ENCODE assay signal across 1 cellular context in the genomic region with DNA sequence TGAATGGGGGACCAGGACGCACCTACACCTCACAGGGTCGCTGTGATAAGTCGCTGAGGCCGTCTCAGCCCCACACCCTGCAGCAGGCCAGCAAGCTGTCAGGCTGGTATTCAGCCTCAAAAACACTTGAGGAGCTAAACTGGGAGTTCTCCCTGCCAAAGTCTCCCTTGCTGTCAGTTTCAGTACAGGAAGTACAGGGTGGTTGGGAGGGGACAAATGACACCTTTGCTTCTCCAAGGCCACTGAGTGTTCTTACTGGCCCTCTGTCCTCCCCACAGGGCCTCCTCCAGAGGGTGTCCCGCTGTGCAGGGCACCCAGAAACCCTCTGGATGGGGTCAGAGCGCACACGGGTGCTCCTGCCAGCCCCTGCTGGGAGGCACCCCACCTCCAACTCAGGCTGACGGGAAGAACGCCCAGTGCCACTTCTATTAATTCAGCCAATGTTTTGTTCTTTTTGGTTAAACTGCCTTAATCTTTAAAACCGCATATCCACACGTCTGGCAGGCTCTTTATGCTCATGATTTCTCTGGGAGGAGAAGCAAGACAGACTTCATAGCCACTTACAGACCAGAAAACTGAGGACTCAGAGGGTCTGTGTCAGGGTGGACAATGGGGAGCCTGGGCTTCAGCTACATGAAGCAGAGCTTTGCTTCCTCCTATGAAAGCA.
TF ChIP-seq lines count a peak whose summit lies in the region.

No MANE protein-coding gene starts in this region.

TF ChIP-seq in H1, 55 proteins besides CTCF, POLR2A, EP300 and RAD21 (continued from another document):
- no peak for TF ChIP-seq TBP (IDR thresholded peaks at IDR 0.05; ENCODE audit: low read depth, low read length)
- no peak for TF ChIP-seq CHD1 (IDR thresholded peaks at IDR 0.05; ENCODE audit: low read depth, low read length)
- no peak for TF ChIP-seq TAF7 (optimal IDR thresholded peaks at IDR 0.05; ENCODE audit: borderline replicate concordance, low read depth, low read length)
- TF ChIP-seq SIRT6 (IDR thresholded peaks at IDR 0.05; ENCODE audit: low read length): no peak
- no peak for TF ChIP-seq CREB1 (IDR thresholded peaks at IDR 0.05)
